19 cellular contexts compared by ENCODE assay signal in the genomic region with DNA sequence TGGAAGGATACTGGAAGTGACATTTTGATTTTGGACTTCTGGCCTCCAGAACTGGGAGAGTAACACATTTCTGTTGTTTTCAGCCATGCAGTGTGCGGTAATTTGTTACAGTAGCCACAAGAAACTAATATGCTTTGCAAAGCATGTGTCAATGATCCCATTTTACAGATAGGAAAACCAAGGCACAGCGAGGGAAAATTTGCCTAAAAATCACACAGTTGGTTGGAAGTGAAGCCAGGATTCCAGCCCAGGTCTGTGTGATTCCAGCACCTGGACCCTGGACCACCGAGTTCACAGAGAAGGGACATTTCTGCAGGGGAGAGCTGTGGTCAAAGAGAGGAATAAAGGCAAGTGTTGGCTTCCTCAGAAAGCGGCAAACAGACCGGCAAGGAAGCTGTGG.
DNase-seq lines count a peak whose midpoint lies in the region; ATAC-seq, FAIRE-seq and TF ChIP-seq lines count a peak whose summit lies in the region.
"Had no signal": no experiment of that assay in that cellular context is flagged by ENCODE, and none has a peak within 500 bp of the region (broad histone marks: within the 10 kb centered on the region; RNA-seq: fewer than 3 reads in every experiment).

No MANE protein-coding gene starts in this region.

- H3K9me3 Mint-ChIP-seq in activated CD4-positive, alpha-beta T cell treated with anti-CD3 and anti-CD28 coated beads, Interleukin-2, amount 10 ng/mL, durations not matched to agents 7 days and 5 days = no peaks in the 10 kb centered on the region
- no peaks in the 10 kb centered on the region for H3K9me3 Mint-ChIP-seq in stimulated activated naive CD8-positive, alpha-beta T cell treated with anti-CD3 and anti-CD28 coated beads, Interleukin-15, amount 100 ng/mL, for 72 hours
- H3K9me3 Mint-ChIP-seq: H9 had no signal

- no peak overlapping the region for H3K27ac Mint-ChIP-seq in activated CD4-positive, alpha-beta T cell treated with anti-CD3 and anti-CD28 coated beads, Interleukin-2, amount 10 ng/mL, durations not matched to agents 7 days and 5 days
- H3K27ac Mint-ChIP-seq in stimulated activated naive CD8-positive, alpha-beta T cell treated with anti-CD3 and anti-CD28 coated beads, Interleukin-15, amount 100 ng/mL, for 72 hours = no peak overlapping the region

- H2AFZ ChIP-seq in HepG2 (ENCODE audit: low read length) (no peak overlapping the region), mesenchymal stem cell (ENCODE audit: low read depth, low read length) (no peak overlapping the region)

- H3K9me3 ChIP-seq in HepG2 (ENCODE audit: low read length) = no peaks in the 10 kb centered on the region
- no peaks in the 10 kb centered on the region for H3K9me3 ChIP-seq in right lobe of liver
- H3K9me3 ChIP-seq in mesenchymal stem cell (ENCODE audit: control insufficient read depth, low read length) = no peaks in the 10 kb centered on the region
- H3K9me3 ChIP-seq: BE2C, MG63, SJSA1 had no signal

- H3K36me3 Mint-ChIP-seq in activated CD4-positive, alpha-beta T cell treated with anti-CD3 and anti-CD28 coated beads, Interleukin-2, amount 10 ng/mL, durations not matched to agents 7 days and 5 days (ENCODE audit: low read depth) = no peaks in the 10 kb centered on the region

- no peak for DNase-seq in HepG2 (ENCODE audit: low spot score)
- DNase-seq in right lobe of liver = no peak
- no peak for DNase-seq in RWPE1 (ENCODE audit: low spot score)
- DNase-seq in mesenchymal stem cell = no peak
- DNase-seq in activated CD4-positive, alpha-beta T cell treated with anti-CD3 and anti-CD28 coated beads, Interleukin-2, amount 10 ng/mL, durations not matched to agents 7 days and 5 days = no peak
- no peak for DNase-seq in NK-92 treated with Interleukin-12 subunit alpha and Interleukin-12 subunit beta, amount 100 ng/mL, for 24 hours (lab: John Stamatoyannopoulos, UW)
- DNase-seq in stimulated activated naive CD8-positive, alpha-beta T cell treated with anti-CD3 and anti-CD28 coated beads, Interleukin-15, amount 100 ng/mL, for 72 hours = no peak
- DNase-seq: BE2C, DMS79 treated with DMSO at 0.1 percent for 48 hours, MG63, NCI-H1694 treated with DMSO at 0.1 percent for 48 hours, NCI-H2107, NCI-H524, T-helper 2 cell had no signal

- no peak for ATAC-seq in HepG2
- no peak for ATAC-seq in right lobe of liver
- ATAC-seq in stimulated activated naive CD8-positive, alpha-beta T cell treated with anti-CD3 and anti-CD28 coated beads, Interleukin-15, amount 100 ng/mL, for 72 hours = no peak
- ATAC-seq: Right ventricle myocardium inferior had no signal

- peak overlapping the region; percentile 62 for H2AK5ac ChIP-seq in mesenchymal stem cell (ENCODE audit: low read length, severe bottlenecking)

- peak overlapping the region; percentile 23 to 24 for H2BK12ac ChIP-seq in mesenchymal stem cell (ENCODE audit: low read length in 2 of 2)

- H3K27ac ChIP-seq in HepG2 (ENCODE audit: extremely low read length, insufficient read depth, low read length) (no peak overlapping the region), right lobe of liver (no peak overlapping the region), RWPE1 (peak overlapping the region; percentile 84), mesenchymal stem cell (ENCODE audit: low read length, poor library complexity, severe bottlenecking) (peak overlapping the region; percentile 32)

- H3K9ac ChIP-seq in HepG2 (ENCODE audit: insufficient read depth, low read depth, low read length) = no peak overlapping the region
- H3K9ac ChIP-seq in mesenchymal stem cell (ENCODE audit: low read length) = peak overlapping the region; percentile 14

- H3K79me1 ChIP-seq in mesenchymal stem cell (replicated peaks; ENCODE audit: low read length, poor library complexity, severe bottlenecking) = peaks cover 6% of the 10 kb centered on the region

- H3K36me3 ChIP-seq in HepG2 (replicated peaks in 1 of 2; ENCODE audit: control insufficient read depth in 1 of 2, insufficient read depth in 2 of 2, low read length in 2 of 2) = no peaks in the 10 kb centered on the region
- H3K36me3 ChIP-seq in right lobe of liver = no peaks in the 10 kb centered on the region
- no peaks in the 10 kb centered on the region for H3K36me3 ChIP-seq in mesenchymal stem cell (ENCODE audit: control insufficient read depth in 1 of 2, insufficient read depth in 2 of 2, low read depth in 1 of 2, low read length in 2 of 2)
- H3K36me3 ChIP-seq: BE2C, MG63, SJSA1 had no signal

- H3K4me3 ChIP-seq in HepG2 (replicated peaks in 1 of 3; ENCODE audit: insufficient read depth in 1 of 3, low read depth in 2 of 3, low read length in 3 of 3) (no peak overlapping the region), right lobe of liver (no peak overlapping the region), mesenchymal stem cell (ENCODE audit: insufficient read depth in 1 of 2, low read depth in 1 of 2, low read length in 2 of 2) (no peak overlapping the region)
- H3K4me3 ChIP-seq: MG63, SJSA1 had no signal

- TF ChIP-seq POLR2A in HepG2 (IDR thresholded peaks at IDR 0.05; ENCODE audit: insufficient read depth in 1 of 2, low read depth in 2 of 2, low read length in 2 of 2) = no peak
- no peak for TF ChIP-seq POLR2A in right lobe of liver (IDR thresholded peaks at IDR 0.05)

- H2BK15ac ChIP-seq in mesenchymal stem cell (ENCODE audit: low read depth, poor library complexity, severe bottlenecking) = peak overlapping the region; percentile 6

- no peak for FAIRE-seq in HepG2 (lab: Jason Lieb, UNC)
- FAIRE-seq: A204.1, RCC 7860 had no signal

- TF ChIP-seq CTCF in HepG2 (CRISPR knock-in tag; IDR thresholded peaks at IDR 0.05) (no peak), right lobe of liver (IDR thresholded peaks at IDR 0.05) (no peak), RWPE1 (conservative IDR thresholded peaks at IDR 0.05; ENCODE audit: low read depth) (no peak)

- intact Hi-C loops in HepG2 (cut with micrococcal nuclease; ENCODE audit: unreplicated experiment) = no loop called here
- intact Hi-C loops in right lobe of liver (cut with DNase I) = no loop called here

- H2BK5ac ChIP-seq in mesenchymal stem cell (ENCODE audit: low read depth, low read length, poor library complexity, severe bottlenecking) = no peak overlapping the region

- H3K4me1 Mint-ChIP-seq in activated CD4-positive, alpha-beta T cell treated with anti-CD3 and anti-CD28 coated beads, Interleukin-2, amount 10 ng/mL, durations not matched to agents 7 days and 5 days = peaks cover 6% of the 10 kb centered on the region
- H3K4me1 Mint-ChIP-seq in stimulated activated naive CD8-positive, alpha-beta T cell treated with anti-CD3 and anti-CD28 coated beads, Interleukin-15, amount 100 ng/mL, for 72 hours = peaks cover 6% of the 10 kb centered on the region

- no peak overlapping the region for H2BK120ac ChIP-seq in mesenchymal stem cell (ENCODE audit: low read depth, low read length)

- H3K27me3 Mint-ChIP-seq in activated CD4-positive, alpha-beta T cell treated with anti-CD3 and anti-CD28 coated beads, Interleukin-2, amount 10 ng/mL, durations not matched to agents 7 days and 5 days = peaks cover 5% of the 10 kb centered on the region
- no peaks in the 10 kb centered on the region for H3K27me3 Mint-ChIP-seq in stimulated activated naive CD8-positive, alpha-beta T cell treated with anti-CD3 and anti-CD28 coated beads, Interleukin-15, amount 100 ng/mL, for 72 hours

- in situ Hi-C loops in HepG2 (cut with HindIII; ENCODE audit: extremely low pct_ligation_motif_present, low pct_unique_long_range_greater_than_20kb) = no loop called here

- H3K4me3 Mint-ChIP-seq in activated CD4-positive, alpha-beta T cell treated with anti-CD3 and anti-CD28 coated beads, Interleukin-2, amount 10 ng/mL, durations not matched to agents 7 days and 5 days = no peak overlapping the region
- H3K4me3 Mint-ChIP-seq in stimulated activated naive CD8-positive, alpha-beta T cell treated with anti-CD3 and anti-CD28 coated beads, Interleukin-15, amount 100 ng/mL, for 72 hours = no peak overlapping the region
- H3K4me3 Mint-ChIP-seq: H9 had no signal

- H3K4me2 ChIP-seq in HepG2 (ENCODE audit: low read depth, low read length) (no peak overlapping the region), mesenchymal stem cell (ENCODE audit: low read length, poor library complexity, severe bottlenecking) (no peak overlapping the region)

- POLR2A ChIA-PET in HepG2 (lab: Yijun Ruan, JAX) (no interaction called here), RWPE1 (lab: Yijun Ruan, JAX; ENCODE audit: low non-redundant PET) (no interaction called here)
- POLR2A ChIA-PET in activated CD4-positive, alpha-beta T cell treated with anti-CD3 and anti-CD28 coated beads, Interleukin-2, amount 10 ng/mL, durations not matched to agents 7 days and 5 days (lab: Charles Lee) = no interaction called here

- H4K8ac ChIP-seq in mesenchymal stem cell (ENCODE audit: low read length) = no peak overlapping the region

- H3K79me2 ChIP-seq in HepG2 (ENCODE audit: insufficient read depth, low read length) = no peaks in the 10 kb centered on the region

- TF ChIP-seq RAD21 in HepG2 (CRISPR knock-in tag; IDR thresholded peaks at IDR 0.05) = no peak

- H3K23ac ChIP-seq in mesenchymal stem cell (ENCODE audit: low read length in 2 of 2) = no peak overlapping the region

- H3K18ac ChIP-seq in mesenchymal stem cell (ENCODE audit: low read depth in 1 of 2, low read length in 2 of 2) = peak overlapping the region in 1 of 2 experiments; percentile 35

- H3K27me3 ChIP-seq in HepG2 (ENCODE audit: control insufficient read depth in 1 of 2, insufficient read depth in 2 of 2, low read length in 2 of 2) (peaks cover 0 to 17% of the 10 kb centered on the region in 2 experiments; a peak in 2 of 5 replicates), right lobe of liver (no peaks in the 10 kb centered on the region), mesenchymal stem cell (ENCODE audit: control insufficient read depth in 1 of 2, insufficient read depth in 1 of 2, low read length in 2 of 2) (no peaks in the 10 kb centered on the region)
- H3K27me3 ChIP-seq: BE2C, MG63, SJSA1 had no signal

- peak overlapping the region; percentile 66 for H4K91ac ChIP-seq in mesenchymal stem cell (ENCODE audit: low read length)

- 60% methylated on average over 5 of the region's 5 CpGs for WGBS in HepG2 (ENCODE audit: low lambda C conversion rate)
- 90% methylated on average over 3 of the region's 5 CpGs for WGBS in right lobe of liver (ENCODE audit: insufficient coverage, low coverage, low lambda C conversion rate, missing lambda C conversion rate)
- 96% methylated on average over 5 of the region's 5 CpGs for WGBS in mesenchymal stem cell

- no peak for TF ChIP-seq EP300 in HepG2 (IDR thresholded peaks at IDR 0.05; ENCODE audit: low read depth in 2 of 2, low read length in 2 of 2)
- no peak for TF ChIP-seq EP300 in HepG2 (CRISPR knock-in tag; IDR thresholded peaks at IDR 0.05; ENCODE audit: borderline replicate concordance)

- CTCF ChIA-PET in HepG2 (lab: Yijun Ruan, JAX; ENCODE audit: low intra/inter-chr PET ratio, low total read pairs) (no interaction called here), RWPE1 (lab: Yijun Ruan, JAX) (interaction anchor here (0.6 kb wide), 1 partner anchor 308 kb away, joined by 3 read pairs; no protein-coding TSS in a partner anchor)
- CTCF ChIA-PET in activated CD4-positive, alpha-beta T cell treated with anti-CD3 and anti-CD28 coated beads, Interleukin-2, amount 10 ng/mL, durations not matched to agents 7 days and 5 days (lab: Charles Lee) = no interaction called here

- H3K4ac ChIP-seq in mesenchymal stem cell (ENCODE audit: low read depth in 1 of 2, low read length in 2 of 2) = no peak overlapping the region

- no peaks in the 10 kb centered on the region for H4K20me1 ChIP-seq in HepG2 (ENCODE audit: insufficient read depth, low read length)

- no peak overlapping the region for H3K14ac ChIP-seq in mesenchymal stem cell (ENCODE audit: low read length in 2 of 2)

- H3K4me1 ChIP-seq in HepG2 (ENCODE audit: insufficient read depth, low read length) (peaks cover 25% of the 10 kb centered on the region), right lobe of liver (peaks cover 0 to 24% (median 5%) of the 10 kb centered on the region in 4 donors), mesenchymal stem cell (ENCODE audit: control insufficient read depth, insufficient read depth, low read depth, low read length) (peaks cover 28% of the 10 kb centered on the region)
- H3K4me1 ChIP-seq: BE2C had no signal

- BruUV-seq in HepG2 (replicated peaks; lab: Mats Ljungman, UMichigan) = no TSS peak

Comparison
In these comparisons a context has a peak if more than half of its experiments do, and no peak if none do; other contexts are left out.
1. H3K27ac ChIP-seq: peak in RWPE1 (single experiment) and mesenchymal stem cell (single experiment); none in HepG2 (single experiment) and right lobe of liver (0 of 3).